ENCODE assay signal across 11 cellular contexts in the genomic region with DNA sequence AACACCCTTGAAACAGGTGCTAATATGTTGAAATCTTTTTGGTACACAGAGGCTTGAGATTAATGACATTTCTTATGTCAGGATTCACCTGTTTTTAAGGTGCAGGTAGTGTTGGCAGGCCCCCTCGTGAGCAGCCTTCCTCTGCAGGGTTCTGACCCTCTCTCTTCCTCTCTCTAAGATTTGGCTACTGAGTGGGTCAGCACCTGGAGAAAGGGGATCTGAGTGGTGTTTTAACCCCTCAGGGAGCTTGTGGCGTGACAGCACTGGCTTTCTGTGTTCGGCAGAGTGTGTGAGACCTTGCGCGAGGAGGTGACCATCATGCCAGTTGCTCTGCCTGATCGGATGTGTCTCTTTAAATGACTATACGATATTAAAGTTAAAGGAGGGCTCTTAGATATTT.
DNase-seq lines count a peak whose midpoint lies in the region; ATAC-seq and TF ChIP-seq lines count a peak whose summit lies in the region.
"Had no signal": no experiment of that assay in that cellular context is flagged by ENCODE, and none has a peak within 500 bp of the region (broad histone marks: within the 10 kb centered on the region; RNA-seq: fewer than 3 reads in every experiment).

No MANE protein-coding gene starts in this region.

- H3K36me3 Mint-ChIP-seq in dendritic cell treated with granulocyte-macrophage colony-stimulating factor and Interleukin-4, amounts not matched to agents 40 ng/mL and 50 ng/mL, for 4 days (ENCODE audit: low read depth): no peaks in the 10 kb centered on the region

- peak overlapping the region; percentile 78 for H3K27ac Mint-ChIP-seq in dendritic cell treated with granulocyte-macrophage colony-stimulating factor and Interleukin-4, amounts not matched to agents 40 ng/mL and 50 ng/mL, for 4 days

- peaks cover 55% of the 10 kb centered on the region for H3K4me1 Mint-ChIP-seq in dendritic cell treated with granulocyte-macrophage colony-stimulating factor and Interleukin-4, amounts not matched to agents 40 ng/mL and 50 ng/mL, for 4 days (ENCODE audit: low read depth)

- CTCF ChIA-PET in RWPE1 (lab: Yijun Ruan, JAX): interaction anchor here (0.7 kb wide), 1 partner anchor 34 kb away, joined by 5 read pairs; no protein-coding TSS in a partner anchor

- DNase-seq in GM19240 (ENCODE audit: insufficient read length, low spot score) (no peak), NK-92 (lab: John Stamatoyannopoulos, UW; ENCODE audit: unreplicated experiment) (no peak), RWPE1 (ENCODE audit: low spot score) (no peak), hepatic stellate cell (ENCODE audit: low spot score) (no peak)
- DNase-seq: NCI-H446 treated with DMSO at 0.1 percent for 48 hours had no signal

- no peaks in the 10 kb centered on the region for H3K9me3 Mint-ChIP-seq in dendritic cell treated with granulocyte-macrophage colony-stimulating factor and Interleukin-4, amounts not matched to agents 40 ng/mL and 50 ng/mL, for 4 days

- no peak for TF ChIP-seq CTCF in RWPE1 (conservative IDR thresholded peaks at IDR 0.05; ENCODE audit: low read depth)

- intact Hi-C loops in dendritic cell treated with granulocyte-macrophage colony-stimulating factor and Interleukin-4, amounts not matched to agents 40 ng/mL and 50 ng/mL, for 4 days (cut with micrococcal nuclease): no loop called here

- no peak overlapping the region for H3K27ac ChIP-seq in RWPE1

- POLR2A ChIA-PET in RWPE1 (lab: Yijun Ruan, JAX; ENCODE audit: low non-redundant PET): no interaction called here

- no peak overlapping the region for H3K4me3 Mint-ChIP-seq in dendritic cell treated with granulocyte-macrophage colony-stimulating factor and Interleukin-4, amounts not matched to agents 40 ng/mL and 50 ng/mL, for 4 days

- ATAC-seq in GM18498 (IDR thresholded peaks at IDR 0.05; ENCODE audit: unreplicated experiment) (peak; percentile 30), GM19452 (IDR thresholded peaks at IDR 0.05; ENCODE audit: unreplicated experiment) (peak; percentile 41), HG03196 (IDR thresholded peaks at IDR 0.05; ENCODE audit: unreplicated experiment) (peak; percentile 33)
- ATAC-seq: HepG2, SK-N-SH treated with all-trans-retinoic acid at 6 μM for 48 hours had no signal

- no peaks in the 10 kb centered on the region for H3K27me3 Mint-ChIP-seq in dendritic cell treated with granulocyte-macrophage colony-stimulating factor and Interleukin-4, amounts not matched to agents 40 ng/mL and 50 ng/mL, for 4 days
